In genomic region chr17:45277216-45277849, GRCh38 we compare ENCODE assay signal across 8 cellular contexts. TPM values are rescaled to one million over a fixed set of nuclear protein-coding genes. Genes with fewer than 3 reads are reported as not detected.
A peak's percentile ranks its signal among the peaks of the same experiment; 100 is the strongest.
DNase-seq lines count a peak whose midpoint lies in the region; ATAC-seq lines count a peak whose summit lies in the region.

No MANE protein-coding gene starts in this region.

- no peak for ATAC-seq in HG03045 (IDR thresholded peaks at IDR 0.05; ENCODE audit: unreplicated experiment)

- in situ Hi-C loops in G401 (cut with HindIII; ENCODE audit: low sequenced_read_pairs): no loop called here

- no peak overlapping the region for H3K4me3 ChIP-seq in SJSA1
- H3K4me3 ChIP-seq in subcutaneous abdominal adipose tissue (ENCODE audit: low read depth in 1 of 5, low read length in 5 of 5): peak overlapping the region in 2 of 5 donors; percentile 11 to 13

- H3K9me3 ChIP-seq in SJSA1 (replicated peaks) (no peaks in the 10 kb centered on the region), subcutaneous abdominal adipose tissue (ENCODE audit: control insufficient read depth in 5 of 5, low read length in 5 of 5) (no peaks in the 10 kb centered on the region)

- H3K36me3 ChIP-seq in SJSA1: peaks cover 66% of the 10 kb centered on the region
- H3K36me3 ChIP-seq in subcutaneous abdominal adipose tissue (ENCODE audit: control insufficient read depth in 5 of 5, insufficient read depth in 5 of 5, low read length in 5 of 5): peaks cover 0 to 31% (median 20%) of the 10 kb centered on the region in 5 donors

- no peak overlapping the region for H3K9ac ChIP-seq in subcutaneous abdominal adipose tissue (ENCODE audit: low read length in 5 of 5)

- H3K27me3 ChIP-seq in SJSA1 (replicated peaks) (no peaks in the 10 kb centered on the region), subcutaneous abdominal adipose tissue (ENCODE audit: control insufficient read depth in 5 of 5, insufficient read depth in 4 of 5, low read length in 5 of 5) (no peaks in the 10 kb centered on the region)

- no peak overlapping the region for H3K27ac ChIP-seq in SJSA1
- peak overlapping the region; percentile 35 for H3K27ac ChIP-seq in subcutaneous abdominal adipose tissue (ENCODE audit: low read depth, low read length)

- peak; percentile 97 for DNase-seq in G401 (ENCODE audit: low spot score)
- DNase-seq in NCI-H1048 (lab: John Stamatoyannopoulos, UW): peak; percentile 56
- DNase-seq in SJSA1 (ENCODE audit: low read depth in 1 of 2, low spot score in 2 of 2): peak; percentile 84 to 94
- DNase-seq in activated gamma-delta T cell treated with anti-CD3 and anti-CD28 coated beads, Interleukin-2, amount 50 U/mL, for 16 hours (ENCODE audit: low read depth): peak; percentile 85
- peak; percentile 83 for DNase-seq in foreskin melanocyte
- peak; percentile 70 for DNase-seq in occipital lobe (lab: John Stamatoyannopoulos, UW)

- H3K4me1 ChIP-seq in SJSA1 (replicated peaks) (peaks cover 7% of the 10 kb centered on the region), subcutaneous abdominal adipose tissue (ENCODE audit: control insufficient read depth in 5 of 5, insufficient read depth in 5 of 5, low read length in 5 of 5) (peaks cover 10 to 19% (median 13%) of the 10 kb centered on the region in 5 donors)

RNA-seq across cellular contexts. Expression of gene SPATA32, which starts 15.4 kb away (rescaled TPM):
- not detected in 2 replicates for total RNA-seq in G401 (2014; rRNA removed; shearing (Covaris generic))
- total RNA-seq in SJSA1 (2014; rRNA removed; shearing (Covaris generic)): not detected in 2 replicates
- total RNA-seq in occipital lobe: not detected

RNA-seq across cellular contexts. Expression of gene MAP3K14, which starts 39.5 kb away (rescaled TPM):
- 17.5 and 17.8 TPM in 2 replicates for total RNA-seq in G401 (2014; rRNA removed; shearing (Covaris generic))
- 3.7 and 5.5 TPM in 2 replicates for total RNA-seq in SJSA1 (2014; rRNA removed; shearing (Covaris generic))
- 1.2 TPM for total RNA-seq in occipital lobe

RNA-seq across cellular contexts. Expression of gene FMNL1, which starts 55.6 kb away (rescaled TPM):
- total RNA-seq in G401 (2014; rRNA removed; shearing (Covaris generic)): 6.1 and 17.9 TPM in 2 replicates
- total RNA-seq in SJSA1 (2014; rRNA removed; shearing (Covaris generic)): not detected in 2 replicates
- total RNA-seq in occipital lobe: 1.9 TPM
